Comparison of ENCODE assay signal across 26 cellular contexts in genomic region chr15:62085740-62086139, GRCh38. TPM values are rescaled to one million over a fixed set of nuclear protein-coding genes. Genes with fewer than 3 reads are reported as not detected.
DNase-seq lines count a peak whose midpoint lies in the region; ATAC-seq, FAIRE-seq and TF ChIP-seq lines count a peak whose summit lies in the region.
"Had no signal": no experiment of that assay in that cellular context is flagged by ENCODE, and none has a peak within 500 bp of the region (broad histone marks: within the 10 kb centered on the region; RNA-seq: fewer than 3 reads in every experiment).

No MANE protein-coding gene starts in this region.

- H3K27ac Mint-ChIP-seq in astrocyte (ENCODE audit: unreplicated experiment): peak overlapping the region; percentile 54
- H3K27ac Mint-ChIP-seq in progenitor cell of endocrine pancreas: no peak overlapping the region
- H3K27ac Mint-ChIP-seq: H9; naive thymus-derived CD4-positive, alpha-beta T cell had no signal

- no peak overlapping the region for H3K27ac ChIP-seq in astrocyte (ENCODE audit: low read depth, low read length)
- no peak overlapping the region for H3K27ac ChIP-seq in upper lobe of right lung
- peak overlapping the region in 1 of 4 donors; percentile 46 for H3K27ac ChIP-seq in tibial nerve
- H3K27ac ChIP-seq: BLaER1, uterus had no signal

- DNase-seq in left cardiac atrium: no peak
- no peak for DNase-seq in Right ventricle myocardium superior
- DNase-seq in astrocyte (ENCODE audit: low read depth): no peak
- peak; percentile 30 to 36 for DNase-seq in lung microvascular endothelial cell (ENCODE audit: low read depth in 2 of 2)
- DNase-seq in upper lobe of right lung: no peak
- no peak for DNase-seq in progenitor cell of endocrine pancreas (ENCODE audit: low spot score, unreplicated experiment)
- no peak for DNase-seq in tibial nerve (ENCODE audit: low spot score in 2 of 2)
- DNase-seq: activated CD4-positive, alpha-beta T cell treated with anti-CD3 and anti-CD28 coated beads for 4 hours; activated effector memory CD4-positive, alpha-beta T cell treated with anti-CD3 and anti-CD28 coated beads, Interleukin-2, amount 50 U/mL, for 16 hours; GF-D8; H9; heart right ventricle; naive thymus-derived CD4-positive, alpha-beta T cell; NCI-H1694; posterior cingulate gyrus; small intestine; stimulated activated CD4-positive, alpha-beta T cell treated with anti-CD3 and anti-CD28 coated beads, Interleukin-4, amount 100 ng/mL, for 24 hours; uterus had no signal

- TF ChIP-seq EP300 in tibial nerve (IDR thresholded peaks at IDR 0.05): no peak

- no peaks in the 10 kb centered on the region for H4K20me1 ChIP-seq in astrocyte (ENCODE audit: insufficient read depth, low read length)
- H4K20me1 ChIP-seq: BLaER1 had no signal

- H3K36me3 Mint-ChIP-seq in astrocyte (ENCODE audit: low read depth, unreplicated experiment): no peaks in the 10 kb centered on the region
- H3K36me3 Mint-ChIP-seq in progenitor cell of endocrine pancreas (ENCODE audit: insufficient read depth): peaks cover 1% of the 10 kb centered on the region

- H3K4me1 Mint-ChIP-seq in astrocyte (ENCODE audit: low read depth, unreplicated experiment): peaks cover 7% of the 10 kb centered on the region
- H3K4me1 Mint-ChIP-seq in progenitor cell of endocrine pancreas (ENCODE audit: low read depth): peaks cover 9% of the 10 kb centered on the region
- H3K4me1 Mint-ChIP-seq: naive thymus-derived CD4-positive, alpha-beta T cell had no signal

- no peaks in the 10 kb centered on the region for H3K79me2 ChIP-seq in astrocyte (ENCODE audit: insufficient read depth, low read length)

- no peak overlapping the region for H3K4me3 Mint-ChIP-seq in astrocyte (ENCODE audit: unreplicated experiment)
- H3K4me3 Mint-ChIP-seq in progenitor cell of endocrine pancreas (ENCODE audit: low read depth): no peak overlapping the region
- H3K4me3 Mint-ChIP-seq: H9; naive thymus-derived CD4-positive, alpha-beta T cell had no signal

- H3K4me3 ChIP-seq in astrocyte (ENCODE audit: insufficient read depth, low read depth, low read length) (no peak overlapping the region), upper lobe of right lung (no peak overlapping the region), tibial nerve (no peak overlapping the region)
- H3K4me3 ChIP-seq: adrenal gland, BLaER1, heart right ventricle, lung, uterus had no signal

- intact Hi-C loops in left cardiac atrium (cut with DNase I): no loop called here
- intact Hi-C loops in Right ventricle myocardium superior (cut with DNase I): no loop called here
- intact Hi-C loops in upper lobe of right lung (cut with DNase I): no loop called here

- ATAC-seq in left cardiac atrium: peak; percentile 15 to 25
- ATAC-seq in Right ventricle myocardium superior (ENCODE audit: poor library complexity): no peak
- peak; percentile 52 for ATAC-seq in upper lobe of right lung
- ATAC-seq in GM19328 (IDR thresholded peaks at IDR 0.05; ENCODE audit: unreplicated experiment): no peak
- ATAC-seq: naive thymus-derived CD4-positive, alpha-beta T cell had no signal

- no peaks in the 10 kb centered on the region for H3K27me3 ChIP-seq in astrocyte (ENCODE audit: insufficient read depth, low read length)
- no peaks in the 10 kb centered on the region for H3K27me3 ChIP-seq in upper lobe of right lung
- H3K27me3 ChIP-seq in tibial nerve: no peaks in the 10 kb centered on the region
- H3K27me3 ChIP-seq: adrenal gland, BLaER1, heart right ventricle, uterus had no signal

- TF ChIP-seq POLR2A in tibial nerve (IDR thresholded peaks at IDR 0.05): no peak

- H3K27me3 Mint-ChIP-seq in astrocyte (ENCODE audit: low read depth, unreplicated experiment) (no peaks in the 10 kb centered on the region), progenitor cell of endocrine pancreas (no peaks in the 10 kb centered on the region)

- H3K9me3 Mint-ChIP-seq in astrocyte (ENCODE audit: unreplicated experiment) (peaks cover 8% of the 10 kb centered on the region), progenitor cell of endocrine pancreas (ENCODE audit: low read depth) (peaks cover 14% of the 10 kb centered on the region)

- H3K36me3 ChIP-seq in astrocyte (ENCODE audit: insufficient read depth, low read length): no peaks in the 10 kb centered on the region
- H3K36me3 ChIP-seq in upper lobe of right lung: no peaks in the 10 kb centered on the region
- no peaks in the 10 kb centered on the region for H3K36me3 ChIP-seq in tibial nerve
- H3K36me3 ChIP-seq: adrenal gland, BLaER1, heart right ventricle, uterus had no signal

- H3K4me1 ChIP-seq in astrocyte (ENCODE audit: insufficient read depth, low read length) (no peaks in the 10 kb centered on the region), upper lobe of right lung (no peaks in the 10 kb centered on the region), tibial nerve (peaks cover 0 to 13% (median 3%) of the 10 kb centered on the region in 4 donors)
- H3K4me1 ChIP-seq: BLaER1, uterus had no signal

- no peaks in the 10 kb centered on the region for H3K9me3 ChIP-seq in astrocyte (ENCODE audit: insufficient read depth, low read depth, low read length)
- H3K9me3 ChIP-seq in upper lobe of right lung: no peaks in the 10 kb centered on the region
- H3K9me3 ChIP-seq in tibial nerve: peaks cover 0 to 4% (median 0%) of the 10 kb centered on the region in 4 donors
- H3K9me3 ChIP-seq: adrenal gland, heart right ventricle, uterus had no signal

- no peak overlapping the region for H3K9ac ChIP-seq in astrocyte (ENCODE audit: low read length)
- H3K9ac ChIP-seq: BLaER1 had no signal

- TF ChIP-seq CTCF in astrocyte (IDR thresholded peaks at IDR 0.05; ENCODE audit: insufficient read depth, low read depth, low read length) (no peak), upper lobe of right lung (IDR thresholded peaks at IDR 0.05) (no peak), progenitor cell of endocrine pancreas (IDR thresholded peaks at IDR 0.05; ENCODE audit: unreplicated experiment) (no peak), tibial nerve (IDR thresholded peaks at IDR 0.05) (no peak)

- H3K4me2 ChIP-seq in astrocyte (ENCODE audit: low read length): no peak overlapping the region
- H3K4me2 ChIP-seq: BLaER1 had no signal

- FAIRE-seq in astrocyte (lab: Jason Lieb, UNC): no peak
- FAIRE-seq: A204.1, D721Med, small intestine had no signal

- no peak overlapping the region for H2AFZ ChIP-seq in astrocyte (ENCODE audit: low read depth, low read length)

- WGBS in tibial nerve, 2 donors: 50 to 59% methylated on average over 4 of the region's 4 CpGs

RNA-seq across cellular contexts. Expression of gene C2CD4A, which starts 19.0 kb away (rescaled TPM):
- total RNA-seq in left cardiac atrium (not detected), Right ventricle myocardium superior (not detected), astrocyte (not detected in 2 replicates), lung microvascular endothelial cell (0.60 and 0.87 TPM in 2 replicates), upper lobe of right lung (0.14 TPM), progenitor cell of endocrine pancreas (0.17 and 0.20 TPM in 2 replicates), tibial nerve (under 1 TPM in 2 of 4 donors, not detected in 2; under 0.01 to 0.30 TPM)
- total RNA-seq: H9; M059J; naive thymus-derived CD4-positive, alpha-beta T cell; RPMI7951 had no signal

RNA-seq across cellular contexts. Expression of gene VPS13C, which starts 25.5 kb away (rescaled TPM):
- total RNA-seq in left cardiac atrium: 10 to 100 TPM; 33.2 to 34.5 TPM
- total RNA-seq in Right ventricle myocardium superior: 32.8 TPM
- 33.6 and 35.4 TPM in 2 replicates for total RNA-seq in astrocyte
- 78.7 and 103 TPM in 2 replicates for total RNA-seq in lung microvascular endothelial cell
- 87.1 TPM for total RNA-seq in upper lobe of right lung
- total RNA-seq in progenitor cell of endocrine pancreas: 47.7 and 57.1 TPM in 2 replicates
- 100 to 1,000 TPM in 3 of 4 donors, 10 to 100 TPM in 1; 97.7 to 151 (median 121) TPM for total RNA-seq in tibial nerve

Comparison
In these comparisons a context has a peak if more than half of its experiments do, and no peak if none do; other contexts are left out.
1. ATAC-seq: peak in left cardiac atrium (2 of 2) and upper lobe of right lung (single experiment); none in Right ventricle myocardium superior (single experiment) and GM19328 (single experiment).
2. DNase-seq: peak in lung microvascular endothelial cell (2 of 2); none in left cardiac atrium (single experiment), Right ventricle myocardium superior (single experiment), astrocyte (single experiment), upper lobe of right lung (single experiment), progenitor cell of endocrine pancreas (single experiment) and tibial nerve (0 of 2).